11 cellular contexts compared by ENCODE assay signal in genomic region chr13:20230913-20231838, GRCh38. TPM values are rescaled to one million over a fixed set of nuclear protein-coding genes. Genes with fewer than 3 reads are reported as not detected.
A peak's percentile ranks its signal among the peaks of the same experiment; 100 is the strongest.
DNase-seq lines count a peak whose midpoint lies in the region; ATAC-seq and TF ChIP-seq lines count a peak whose summit lies in the region.
"Had no signal": no experiment of that assay in that cellular context is flagged by ENCODE, and none has a peak within 500 bp of the region (broad histone marks: within the 10 kb centered on the region; RNA-seq: fewer than 3 reads in every experiment).

No MANE protein-coding gene starts in this region.

- no peaks in the 10 kb centered on the region for H3K36me3 Mint-ChIP-seq in activated CD4-positive, alpha-beta T cell treated with anti-CD3 and anti-CD28 coated beads, Interleukin-2, amount 10 ng/mL, durations not matched to agents 24 days and 14 days (ENCODE audit: low read depth)

- POLR2A ChIA-PET in PC-9 (lab: Charles Lee; ENCODE audit: unreplicated experiment) = no interaction called here

- peaks cover 50% of the 10 kb centered on the region for H3K27me3 Mint-ChIP-seq in activated CD4-positive, alpha-beta T cell treated with anti-CD3 and anti-CD28 coated beads, Interleukin-2, amount 10 ng/mL, durations not matched to agents 24 days and 14 days

- H3K27ac Mint-ChIP-seq in activated CD4-positive, alpha-beta T cell treated with anti-CD3 and anti-CD28 coated beads, Interleukin-2, amount 10 ng/mL, durations not matched to agents 24 days and 14 days = peak overlapping the region; percentile 39

- H3K4me3 ChIP-seq in GM06990 (replicated peaks; ENCODE audit: low read depth, low read length) (peak overlapping the region; percentile 11), esophagus muscularis mucosa (peak overlapping the region; percentile 28 to 47 (median 40)), prostate gland (peak overlapping the region; percentile 12 to 30), PC-9 (no peak overlapping the region)

- BruUV-seq in PC-9 (replicated peaks; lab: Mats Ljungman, UMichigan) = no TSS peak

- peaks cover 7% of the 10 kb centered on the region for H3K4me1 Mint-ChIP-seq in activated CD4-positive, alpha-beta T cell treated with anti-CD3 and anti-CD28 coated beads, Interleukin-2, amount 10 ng/mL, durations not matched to agents 24 days and 14 days

- WGBS in esophagus muscularis mucosa = 39% methylated on average over 30 of the region's 30 CpGs
- WGBS in prostate gland = 53% methylated on average over 30 of the region's 30 CpGs

- CTCF ChIA-PET in PC-9 (lab: Charles Lee) = no interaction called here

- H3K36me3 ChIP-seq in GM06990 (ENCODE audit: control insufficient read depth, insufficient read depth, low read length) (no peaks in the 10 kb centered on the region), esophagus muscularis mucosa (no peaks in the 10 kb centered on the region), prostate gland (no peaks in the 10 kb centered on the region), PC-9 (ENCODE audit: low read depth) (no peaks in the 10 kb centered on the region)

- no peaks in the 10 kb centered on the region for H3F3A ChIP-seq in PC-9 (ENCODE audit: insufficient read depth, low read depth)

- H3K9me2 ChIP-seq in PC-9 (ENCODE audit: insufficient read depth) = no peaks in the 10 kb centered on the region

- no peak for DNase-seq in GM06990 (ENCODE audit: extremely low read depth, insufficient read length)
- DNase-seq in activated CD4-positive, alpha-beta T cell treated with anti-CD3 and anti-CD28 coated beads, Interleukin-2, amount 10 ng/mL, durations not matched to agents 24 days and 14 days = peak; percentile 66
- DNase-seq in esophagus muscularis mucosa (ENCODE audit: extremely low spot score) = peak; percentile 81
- DNase-seq in prostate gland (ENCODE audit: low spot score) = no peak
- no peak for DNase-seq in ecto neural progenitor cell (ENCODE audit: low spot score)
- no peak for DNase-seq in PC-9
- DNase-seq: activated gamma-delta T cell treated with Interleukin-2 at 50 U/mL for 16 hours, kidney glomerular epithelial cell, NCI-H82 had no signal

- H3K27ac ChIP-seq in esophagus muscularis mucosa (replicated peaks in 1 of 4) = no peak overlapping the region
- H3K27ac ChIP-seq in prostate gland = no peak overlapping the region
- no peak overlapping the region for H3K27ac ChIP-seq in PC-9

- peak overlapping the region; percentile 81 for H3K4me3 Mint-ChIP-seq in activated CD4-positive, alpha-beta T cell treated with anti-CD3 and anti-CD28 coated beads, Interleukin-2, amount 10 ng/mL, durations not matched to agents 24 days and 14 days

- H3K79me2 ChIP-seq in PC-9 (ENCODE audit: low read depth) = no peaks in the 10 kb centered on the region

- no peaks in the 10 kb centered on the region for H3K9me3 Mint-ChIP-seq in activated CD4-positive, alpha-beta T cell treated with anti-CD3 and anti-CD28 coated beads, Interleukin-2, amount 10 ng/mL, durations not matched to agents 24 days and 14 days

- TF ChIP-seq POLR2A in esophagus muscularis mucosa (IDR thresholded peaks at IDR 0.05; ENCODE audit: low read depth) (no peak), prostate gland (IDR thresholded peaks at IDR 0.05) (no peak)

- H4K20me1 ChIP-seq in PC-9 (ENCODE audit: insufficient read depth) = no peaks in the 10 kb centered on the region

- no peak overlapping the region for H3K4me2 ChIP-seq in PC-9

- H2AFZ ChIP-seq in PC-9 = no peak overlapping the region

- ATAC-seq in HG03571 (IDR thresholded peaks at IDR 0.05; ENCODE audit: unreplicated experiment) (no peak), HG03460 (IDR thresholded peaks at IDR 0.05; ENCODE audit: unreplicated experiment) (no peak)

- no peak for TF ChIP-seq EP300 in esophagus muscularis mucosa (IDR thresholded peaks at IDR 0.05)

- H3K9me3 ChIP-seq in esophagus muscularis mucosa (no peaks in the 10 kb centered on the region), prostate gland (no peaks in the 10 kb centered on the region), PC-9 (ENCODE audit: insufficient read depth, low read depth) (no peaks in the 10 kb centered on the region)

- intact Hi-C loops in activated CD4-positive, alpha-beta T cell treated with anti-CD3 and anti-CD28 coated beads, Interleukin-2, amount 10 ng/mL, durations not matched to agents 24 days and 14 days (cut with micrococcal nuclease) = no loop called here
- intact Hi-C loops in esophagus muscularis mucosa (cut with DNase I) = no loop called here
- intact Hi-C loops in prostate gland (cut with DNase I) = no loop called here
- intact Hi-C loops in PC-9 (cut with micrococcal nuclease; ENCODE audit: unreplicated experiment) = no loop called here

- no peak for TF ChIP-seq CTCF in GM06990 (IDR thresholded peaks at IDR 0.05; ENCODE audit: insufficient read depth, low read length, poor library complexity, severe bottlenecking)
- no peak for TF ChIP-seq CTCF in esophagus muscularis mucosa (IDR thresholded peaks at IDR 0.05)
- TF ChIP-seq CTCF in prostate gland (IDR thresholded peaks at IDR 0.05) = no peak
- TF ChIP-seq CTCF in PC-9 (conservative IDR thresholded peaks at IDR 0.05) = no peak

- H3K4me1 ChIP-seq in esophagus muscularis mucosa (peaks cover 9 to 18% (median 13%) of the 10 kb centered on the region in 4 donors), prostate gland (replicated peaks) (no peaks in the 10 kb centered on the region), PC-9 (replicated peaks; ENCODE audit: insufficient read depth) (no peaks in the 10 kb centered on the region)

- H3K27me3 ChIP-seq in GM06990 (replicated peaks; ENCODE audit: control insufficient read depth, insufficient read depth, low read length) = peaks cover 1% of the 10 kb centered on the region; the same call in 1 of the 2 replicates
- peaks cover 0 to 75% (median 21%) of the 10 kb centered on the region in 4 donors for H3K27me3 ChIP-seq in esophagus muscularis mucosa
- H3K27me3 ChIP-seq in prostate gland (replicated peaks; ENCODE audit: insufficient read depth) = peaks cover 12% of the 10 kb centered on the region
- no peaks in the 10 kb centered on the region for H3K27me3 ChIP-seq in PC-9 (ENCODE audit: insufficient read depth, low read depth)

RNA-seq across cellular contexts. Expression of gene GJB6, which starts 0.9 kb away (rescaled TPM):
- 0.91 and 1.2 TPM in 2 replicates for total RNA-seq in activated CD4-positive, alpha-beta T cell treated with anti-CD3 and anti-CD28 coated beads, Interleukin-2, amount 10 ng/mL, durations not matched to agents 24 days and 14 days
- total RNA-seq in esophagus muscularis mucosa (not detected), prostate gland (under 1 TPM; 0.28 to 0.32 TPM), PC-9 (2021) (not detected in 2 replicates)

RNA-seq across cellular contexts. Expression of gene GJB2, which starts 38.4 kb away (rescaled TPM):
- total RNA-seq in activated CD4-positive, alpha-beta T cell treated with anti-CD3 and anti-CD28 coated beads, Interleukin-2, amount 10 ng/mL, durations not matched to agents 24 days and 14 days = 3.3 and 3.6 TPM in 2 replicates
- total RNA-seq in esophagus muscularis mucosa (under 1 TPM in 2 of 4 donors, not detected in 2; 0.50 to 0.75 TPM), prostate gland (1 to 10 TPM; 1.5 to 3.8 TPM), PC-9 (2021) (4.2 and 5.5 TPM in 2 replicates)

Comparison
In these comparisons a context has a peak if more than half of its experiments do, and no peak if none do; other contexts are left out.
1. DNase-seq: peak in activated CD4-positive, alpha-beta T cell treated with anti-CD3 and anti-CD28 coated beads, Interleukin-2, amount 10 ng/mL, durations not matched to agents 24 days and 14 days (single experiment) and esophagus muscularis mucosa (single experiment); none in GM06990 (single experiment), prostate gland (single experiment), ecto neural progenitor cell (single experiment) and PC-9 (0 of 2).